In the genomic region with DNA sequence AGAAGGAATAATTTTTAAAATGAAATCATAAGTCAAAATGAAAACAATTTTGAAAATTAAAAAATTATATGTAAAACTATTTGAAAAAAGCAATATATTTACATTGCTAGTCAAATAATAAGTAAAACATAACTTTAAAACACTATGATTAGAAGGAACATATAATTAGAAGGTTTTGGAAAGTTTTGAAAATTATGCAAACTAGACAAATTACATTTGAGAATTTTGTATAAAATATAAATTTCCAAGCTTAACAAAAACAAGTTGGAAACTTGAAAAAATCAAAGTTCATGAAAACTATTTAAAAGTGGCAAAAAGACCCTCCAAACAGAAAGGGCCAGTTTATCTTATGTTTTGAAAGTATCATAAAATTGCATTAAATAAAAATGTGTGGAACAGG, we compare ENCODE assay signal across 25 cellular contexts.
"Had no signal": no experiment of that assay in that cellular context is flagged by ENCODE, and none has a peak within 500 bp of the region (broad histone marks: within the 10 kb centered on the region; RNA-seq: fewer than 3 reads in every experiment).

No MANE protein-coding gene starts in this region.

- FAIRE-seq: islet of Langerhans, urothelium cell line had no signal

- H3K27ac ChIP-seq: left ventricle myocardium inferior, neural progenitor cell, neutrophil, right atrium auricular region, skin epidermis, spleen, suprapubic skin, thoracic aorta, tibial artery, upper lobe of right lung had no signal

- H3K4me3 ChIP-seq: left ventricle myocardium inferior, lung, neural progenitor cell, right atrium auricular region, skin epidermis, spleen, suprapubic skin, thoracic aorta, tibial artery, upper lobe of right lung had no signal

- H3K9me3 ChIP-seq: left ventricle myocardium inferior, neutrophil, right atrium auricular region, spleen, suprapubic skin, thoracic aorta, tibial artery, upper lobe of right lung had no signal

- ATAC-seq: natural killer cell; sciatic nerve; stimulated activated effector memory CD8-positive, alpha-beta T cell treated with anti-CD3 and anti-CD28 coated beads, Interleukin-12 subunit alpha, Interleukin-12 subunit beta, amount 100 ng/mL, for 72 hours; upper lobe of right lung had no signal

- H3K9ac ChIP-seq: neural progenitor cell had no signal

- H3K4me2 ChIP-seq: neural progenitor cell had no signal

- H2AFZ ChIP-seq: neural progenitor cell had no signal

- DNase-seq: hypothalamus; immature natural killer cell; left ventricle myocardium inferior; mesendoderm; naive B cell; natural killer cell; nephron progenitor cell; occipital lobe; spleen; stimulated activated CD4-positive, alpha-beta T cell treated with anti-CD3 and anti-CD28 coated beads, Interleukin-4, amount 100 ng/mL, for 24 hours; stimulated activated naive CD4-positive, alpha-beta T cell; tibial artery; trophoblast cell; upper lobe of right lung had no signal

- H3K4me1 ChIP-seq: left ventricle myocardium inferior, neural progenitor cell, right atrium auricular region, spleen, suprapubic skin, tibial artery, upper lobe of right lung had no signal

- H3K27me3 ChIP-seq: neural progenitor cell, neutrophil, right atrium auricular region, spleen, suprapubic skin, tibial artery, upper lobe of right lung had no signal

- H3K36me3 ChIP-seq: left ventricle myocardium inferior, neural progenitor cell, neutrophil, right atrium auricular region, spleen, suprapubic skin, thoracic aorta, tibial artery, upper lobe of right lung had no signal
